9 cellular contexts compared by ENCODE assay signal in genomic region chr1:54290443-54291184, GRCh38.
DNase-seq lines count a peak whose midpoint lies in the region; ATAC-seq lines count a peak whose summit lies in the region.
"Had no signal": no experiment of that assay in that cellular context is flagged by ENCODE, and none has a peak within 500 bp of the region (broad histone marks: within the 10 kb centered on the region; RNA-seq: fewer than 3 reads in every experiment).

No MANE protein-coding gene starts in this region.

- peak overlapping the region; percentile 87 for H3K27ac Mint-ChIP-seq in activated naive CD8-positive, alpha-beta T cell treated with anti-CD3 and anti-CD28 coated beads, Interleukin-2, amount 10 ng/mL, durations not matched to agents 7 days and 5 days

- peaks cover 73 to 88% (median 87%) of the 10 kb centered on the region in 3 donors for H3K4me1 ChIP-seq in skeletal muscle tissue (ENCODE audit: control insufficient read depth in 3 of 3, insufficient read depth in 3 of 3, low read length in 3 of 3)

- peak overlapping the region; percentile 76 for H3K4me3 Mint-ChIP-seq in activated naive CD8-positive, alpha-beta T cell treated with anti-CD3 and anti-CD28 coated beads, Interleukin-2, amount 10 ng/mL, durations not matched to agents 7 days and 5 days

- peaks cover 10% of the 10 kb centered on the region for H3K36me3 Mint-ChIP-seq in activated naive CD8-positive, alpha-beta T cell treated with anti-CD3 and anti-CD28 coated beads, Interleukin-2, amount 10 ng/mL, durations not matched to agents 7 days and 5 days

- ATAC-seq in activated naive CD8-positive, alpha-beta T cell treated with anti-CD3 and anti-CD28 coated beads, Interleukin-2, amount 10 ng/mL, durations not matched to agents 7 days and 5 days (ENCODE audit: low read depth), result no peak
- ATAC-seq in GM21717 (IDR thresholded peaks at IDR 0.05; ENCODE audit: unreplicated experiment), result no peak
- ATAC-seq in HG03571 (IDR thresholded peaks at IDR 0.05; ENCODE audit: unreplicated experiment), result no peak

- peaks cover 66% of the 10 kb centered on the region for H3K4me1 Mint-ChIP-seq in activated naive CD8-positive, alpha-beta T cell treated with anti-CD3 and anti-CD28 coated beads, Interleukin-2, amount 10 ng/mL, durations not matched to agents 7 days and 5 days

- no peaks in the 10 kb centered on the region for H3K9me3 ChIP-seq in skeletal muscle tissue (ENCODE audit: control insufficient read depth in 3 of 3, low read length in 3 of 3)

- H3K27ac ChIP-seq in skeletal muscle tissue (ENCODE audit: low read depth, low read length), result peak overlapping the region; percentile 49

- no peaks in the 10 kb centered on the region for H3K27me3 Mint-ChIP-seq in activated naive CD8-positive, alpha-beta T cell treated with anti-CD3 and anti-CD28 coated beads, Interleukin-2, amount 10 ng/mL, durations not matched to agents 7 days and 5 days

- peak overlapping the region in 1 of 3 donors; percentile 0 for H3K4me3 ChIP-seq in skeletal muscle tissue (ENCODE audit: low read length in 3 of 3)

- no peaks in the 10 kb centered on the region for H3K27me3 ChIP-seq in skeletal muscle tissue (ENCODE audit: control insufficient read depth in 3 of 3, insufficient read depth in 3 of 3, low read length in 3 of 3)

- DNase-seq in Kasumi-1 (lab: John Stamatoyannopoulos, UW), result peak; percentile 24 to 45
- DNase-seq in activated naive CD8-positive, alpha-beta T cell treated with anti-CD3 and anti-CD28 coated beads, Interleukin-2, amount 10 ng/mL, durations not matched to agents 7 days and 5 days, result no peak
- DNase-seq in hippocampal formation (lab: John Stamatoyannopoulos, UW), result peak; percentile 17 to 22
- no peak for DNase-seq in SKM-1 (lab: John Stamatoyannopoulos, UW; ENCODE audit: unreplicated experiment)
- no peak for DNase-seq in OCI-M2 (lab: John Stamatoyannopoulos, UW; ENCODE audit: unreplicated experiment)
- DNase-seq: stimulated activated naive CD4-positive, alpha-beta T cell treated with Interleukin-2 at 50 U/mL for 16 hours had no signal

- H3K9me3 Mint-ChIP-seq in activated naive CD8-positive, alpha-beta T cell treated with anti-CD3 and anti-CD28 coated beads, Interleukin-2, amount 10 ng/mL, durations not matched to agents 7 days and 5 days, result no peaks in the 10 kb centered on the region

- no peaks in the 10 kb centered on the region for H3K36me3 ChIP-seq in skeletal muscle tissue (ENCODE audit: control insufficient read depth in 3 of 3, insufficient read depth in 3 of 3, low read length in 3 of 3)

- POLR2A ChIA-PET in activated naive CD8-positive, alpha-beta T cell treated with anti-CD3 and anti-CD28 coated beads, Interleukin-2, amount 10 ng/mL, durations not matched to agents 7 days and 5 days (lab: Charles Lee), result interaction anchor here (0.7 to 1.3 kb wide), 6 partner anchors 9 to 115 kb away, joined by 3 to 7 read pairs (median 4); partner anchors contain the start of gene SSBP3

- peak overlapping the region; percentile 2 to 66 (median 45) for H3K9ac ChIP-seq in skeletal muscle tissue (ENCODE audit: low read depth in 1 of 3, low read length in 3 of 3)

Comparison
In these comparisons a context has a peak if more than half of its experiments do, and no peak if none do; other contexts are left out.
1. DNase-seq: peak in Kasumi-1 (2 of 2) and hippocampal formation (2 of 2); none in activated naive CD8-positive, alpha-beta T cell treated with anti-CD3 and anti-CD28 coated beads, Interleukin-2, amount 10 ng/mL, durations not matched to agents 7 days and 5 days (single experiment), SKM-1 (single experiment) and OCI-M2 (single experiment).